ENCODE assay signal across 8 cellular contexts in genomic region chrX:44244008-44244407, GRCh38.
DNase-seq lines count a peak whose midpoint lies in the region; ATAC-seq and TF ChIP-seq lines count a peak whose summit lies in the region.

No MANE protein-coding gene starts in this region.

- no peaks in the 10 kb centered on the region for H3K9me3 Mint-ChIP-seq in activated naive CD8-positive, alpha-beta T cell treated with anti-CD3 and anti-CD28 coated beads, Interleukin-2, amount 50 U/mL, for 24 hours

- TF ChIP-seq CTCF in cardiac muscle cell (IDR thresholded peaks at IDR 0.05; ENCODE audit: low read depth, low read length) = peak; percentile 42
- peak in 1 of 2 donors; percentile 61 for TF ChIP-seq CTCF in right atrium auricular region (IDR thresholded peaks at IDR 0.05)
- peak; percentile 49 for TF ChIP-seq CTCF in epithelial cell of esophagus (IDR thresholded peaks at IDR 0.05; ENCODE audit: insufficient read depth, low read depth, low read length, missing control alignments)

- no peak for ATAC-seq in activated naive CD8-positive, alpha-beta T cell treated with anti-CD3 and anti-CD28 coated beads, Interleukin-2, amount 50 U/mL, for 24 hours

- H3K36me3 ChIP-seq in cardiac muscle cell (no peaks in the 10 kb centered on the region), right atrium auricular region (no peaks in the 10 kb centered on the region)

- H3K36me3 Mint-ChIP-seq in activated naive CD8-positive, alpha-beta T cell treated with anti-CD3 and anti-CD28 coated beads, Interleukin-2, amount 50 U/mL, for 24 hours (ENCODE audit: low read depth) = no peaks in the 10 kb centered on the region

- H3K27me3 ChIP-seq in cardiac muscle cell (no peaks in the 10 kb centered on the region), right atrium auricular region (no peaks in the 10 kb centered on the region)

- no peaks in the 10 kb centered on the region for H3K4me1 ChIP-seq in cardiac muscle cell (ENCODE audit: low read depth)
- H3K4me1 ChIP-seq in right atrium auricular region = no peaks in the 10 kb centered on the region

- H3K27ac Mint-ChIP-seq in activated naive CD8-positive, alpha-beta T cell treated with anti-CD3 and anti-CD28 coated beads, Interleukin-2, amount 50 U/mL, for 24 hours = no peak overlapping the region

- peaks cover 16% of the 10 kb centered on the region for H3K4me1 Mint-ChIP-seq in activated naive CD8-positive, alpha-beta T cell treated with anti-CD3 and anti-CD28 coated beads, Interleukin-2, amount 50 U/mL, for 24 hours

- intact Hi-C loops in posterior cingulate gyrus (cut with DNase I) = loop anchor here (1.0 kb wide), 1 partner anchor 286 kb away; no protein-coding TSS in a partner anchor

- no peaks in the 10 kb centered on the region for H3K27me3 Mint-ChIP-seq in activated naive CD8-positive, alpha-beta T cell treated with anti-CD3 and anti-CD28 coated beads, Interleukin-2, amount 50 U/mL, for 24 hours

- H3K4me3 ChIP-seq in cardiac muscle cell = no peak overlapping the region
- H3K4me3 ChIP-seq in right atrium auricular region = no peak overlapping the region
- no peak overlapping the region for H3K4me3 ChIP-seq in epithelial cell of esophagus (ENCODE audit: low read length)

- H3K9me3 ChIP-seq in cardiac muscle cell (ENCODE audit: low read depth) (no peaks in the 10 kb centered on the region), right atrium auricular region (no peaks in the 10 kb centered on the region)

- H3K27ac ChIP-seq in cardiac muscle cell = no peak overlapping the region
- no peak overlapping the region for H3K27ac ChIP-seq in right atrium auricular region

- peak; percentile 3 to 49 for DNase-seq in cardiac muscle cell (ENCODE audit: low read depth in 1 of 2, low spot score in 1 of 2)
- no peak for DNase-seq in right atrium auricular region (ENCODE audit: low spot score)
- peak; percentile 69 for DNase-seq in NCI-H69 (lab: John Stamatoyannopoulos, UW)
- DNase-seq in epithelial cell of esophagus (ENCODE audit: low read depth) = peak; percentile 38
- DNase-seq in putamen (ENCODE audit: low spot score) = peak; percentile 25
- DNase-seq in iPS-NIHi11 (ENCODE audit: low spot score) = no peak
- no peak for DNase-seq in activated naive CD8-positive, alpha-beta T cell treated with anti-CD3 and anti-CD28 coated beads, Interleukin-2, amount 50 U/mL, for 24 hours
- DNase-seq in posterior cingulate gyrus = no peak

- H3K4me3 Mint-ChIP-seq in activated naive CD8-positive, alpha-beta T cell treated with anti-CD3 and anti-CD28 coated beads, Interleukin-2, amount 50 U/mL, for 24 hours = no peak overlapping the region

Comparison
In these comparisons a context has a peak if more than half of its experiments do, and no peak if none do; other contexts are left out.
1. DNase-seq: peak in cardiac muscle cell (2 of 2), NCI-H69 (single experiment), epithelial cell of esophagus (single experiment) and putamen (single experiment); none in right atrium auricular region (single experiment), iPS-NIHi11 (single experiment), activated naive CD8-positive, alpha-beta T cell treated with anti-CD3 and anti-CD28 coated beads, Interleukin-2, amount 50 U/mL, for 24 hours (single experiment) and posterior cingulate gyrus (0 of 10).